In the genomic region with DNA sequence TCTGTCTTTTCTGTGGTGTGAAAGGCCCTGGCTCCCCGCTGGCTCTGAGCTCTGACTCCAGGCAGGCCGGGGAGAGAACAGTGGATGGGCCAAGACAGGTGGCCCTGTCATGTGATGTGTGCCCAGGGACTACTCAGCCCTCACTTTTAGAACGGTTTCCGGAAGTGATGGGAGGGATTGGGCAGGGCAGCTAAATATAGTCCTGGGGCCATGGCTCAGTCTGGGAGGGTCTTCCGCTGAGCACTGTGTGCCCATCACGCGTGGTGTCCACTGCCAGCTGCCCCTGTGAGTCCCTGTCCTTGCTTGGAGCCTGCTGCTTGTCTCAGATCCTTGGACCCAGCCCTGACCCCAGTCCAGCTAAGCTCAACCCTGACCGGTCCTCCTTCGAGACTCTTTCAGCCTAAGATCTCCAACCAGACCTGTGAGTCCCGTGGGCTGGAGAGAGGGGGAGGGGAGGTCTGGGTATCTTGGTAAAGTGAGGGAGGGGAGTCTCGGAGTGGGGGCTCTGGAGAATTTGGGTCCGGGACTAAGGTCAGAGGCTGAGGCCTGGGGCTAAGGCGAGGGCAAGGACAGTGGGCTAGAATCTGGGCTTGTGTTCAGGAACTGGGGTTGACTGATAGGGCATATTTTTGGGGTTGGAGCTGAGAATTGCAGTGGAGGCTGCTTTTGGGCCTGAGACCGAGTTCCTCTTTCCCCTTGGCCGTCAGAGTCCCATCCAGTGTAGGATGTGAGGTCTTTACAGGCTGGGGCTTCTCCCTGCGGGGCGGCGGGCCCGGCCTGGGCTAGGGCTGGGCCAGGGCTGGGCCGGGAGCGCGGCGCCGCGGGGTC, we compare ENCODE assay signal across 9 cellular contexts. TPM values are rescaled to one million over a fixed set of nuclear protein-coding genes. Genes with fewer than 3 reads are reported as not detected.
A peak's percentile ranks its signal among the peaks of the same experiment; 100 is the strongest.
DNase-seq lines count a peak whose midpoint lies in the region; TF ChIP-seq lines count a peak whose summit lies in the region.
"Had no signal": no experiment of that assay in that cellular context is flagged by ENCODE, and none has a peak within 500 bp of the region (broad histone marks: within the 10 kb centered on the region; RNA-seq: fewer than 3 reads in every experiment).

Gene TRIM72 (plus strand): TSS at position 243 of the 828 bp plus-strand sequence. CDS start 620 bp downstream, outside the sequence.

- H3K4me2 ChIP-seq in BLaER1 treated with 17β-estradiol and CSF1 and Interleukin-3, amounts not matched to agents 10 nM and 100 nM: peak within 1 kb of the TSS; percentile 81 to 98 (median 91)
- peak within 1 kb of the TSS; percentile 98 for H3K4me2 ChIP-seq in neuronal stem cell (ENCODE audit: insufficient read depth, low read length, poor library complexity, severe bottlenecking)

- peak within 1 kb of the TSS; percentile 37 for H3K23ac ChIP-seq in neuronal stem cell (ENCODE audit: low read depth, low read length, poor library complexity)

- H3K14ac ChIP-seq in neuronal stem cell (ENCODE audit: low read length): peak within 1 kb of the TSS; percentile 92

- peak within 1 kb of the TSS; percentile 38 to 70 (median 65); a peak in 20 of 22 replicates for H3K9ac ChIP-seq in BLaER1 treated with 17β-estradiol and CSF1 and Interleukin-3, amounts not matched to agents 10 nM and 100 nM
- peak within 1 kb of the TSS; percentile 93 for H3K9ac ChIP-seq in neuronal stem cell (ENCODE audit: low read depth, low read length, poor library complexity)

- peak within 1 kb of the TSS; percentile 95 for H3K18ac ChIP-seq in neuronal stem cell (ENCODE audit: low read length)

- no peaks in the 10 kb centered on the region for H3K9me3 ChIP-seq in BLaER1 treated with 17β-estradiol and CSF1 and Interleukin-3, amounts not matched to agents 10 nM and 100 nM (replicated peaks in 1 of 11)
- peaks cover 0 to 3% of the 10 kb centered on the region in 2 donors for H3K9me3 ChIP-seq in neuronal stem cell (replicated peaks in 1 of 2; ENCODE audit: control insufficient read depth in 2 of 2, insufficient read depth in 1 of 2, low read depth in 1 of 2, low read length in 2 of 2)
- no peaks in the 10 kb centered on the region for H3K9me3 ChIP-seq in WERI-Rb-1 (ENCODE audit: severe bottlenecking)

- H2BK5ac ChIP-seq in neuronal stem cell (ENCODE audit: low read length): no peak within 1 kb of the TSS

- H3K4ac ChIP-seq in neuronal stem cell (ENCODE audit: low read length): no peak within 1 kb of the TSS

- H3K4me3 ChIP-seq in BLaER1 treated with 17β-estradiol and CSF1 and Interleukin-3, amounts not matched to agents 10 nM and 100 nM: peak within 1 kb of the TSS; percentile 48 to 70 (median 56)
- H3K4me3 ChIP-seq in epithelial cell of esophagus (ENCODE audit: low read length): peak within 1 kb of the TSS; percentile 15
- H3K4me3 ChIP-seq in neuronal stem cell (ENCODE audit: low read length in 2 of 2): peak within 1 kb of the TSS; percentile 29 to 79
- no peak within 1 kb of the TSS for H3K4me3 ChIP-seq in WERI-Rb-1 (ENCODE audit: low read depth, low read length)

- H2AK5ac ChIP-seq in neuronal stem cell (ENCODE audit: low read depth, low read length): peak within 1 kb of the TSS; percentile 5

- peaks cover 39 to 63% (median 58%) of the 10 kb centered on the region in 10 experiments for H3K4me1 ChIP-seq in BLaER1 treated with 17β-estradiol and CSF1 and Interleukin-3, amounts not matched to agents 10 nM and 100 nM
- H3K4me1 ChIP-seq in neuronal stem cell (ENCODE audit: control insufficient read depth in 2 of 2, insufficient read depth in 1 of 2, low read depth in 1 of 2, low read length in 2 of 2): peaks cover 10 to 15% of the 10 kb centered on the region in 2 donors

- WGBS in neuronal stem cell (ENCODE audit: extremely low coverage in 2 of 2, insufficient read length in 2 of 2, insufficient replicate concordance in 1 of 2), 2 donors: no CpG with 5 or more reads among the region's 25 CpGs

- peaks cover 0 to 20% (median 11%) of the 10 kb centered on the region in 11 experiments; a peak in 9 of 22 replicates for H4K20me1 ChIP-seq in BLaER1 treated with 17β-estradiol and CSF1 and Interleukin-3, amounts not matched to agents 10 nM and 100 nM

- H3K27me3 ChIP-seq in BLaER1 treated with 17β-estradiol and CSF1 and Interleukin-3, amounts not matched to agents 10 nM and 100 nM: peaks cover 25 to 44% (median 40%) of the 10 kb centered on the region in 11 experiments
- H3K27me3 ChIP-seq in neuronal stem cell (ENCODE audit: control insufficient read depth in 3 of 3, insufficient read depth in 3 of 3, low read depth in 1 of 3, low read length in 3 of 3) (peaks cover 24 to 85% (median 52%) of the 10 kb centered on the region in 3 experiments), WERI-Rb-1 (ENCODE audit: insufficient read depth, low read depth, severe bottlenecking) (peaks cover 54% of the 10 kb centered on the region)

- no peaks in the 10 kb centered on the region for H3K79me1 ChIP-seq in neuronal stem cell (ENCODE audit: low read depth, low read length)

- H2BK12ac ChIP-seq in neuronal stem cell (ENCODE audit: low read length): peak within 1 kb of the TSS; percentile 67

- TF ChIP-seq CTCF in epithelial cell of esophagus (IDR thresholded peaks at IDR 0.05; ENCODE audit: insufficient read depth, low read depth, low read length, missing control alignments) (no peak), WERI-Rb-1 (IDR thresholded peaks at IDR 0.05; ENCODE audit: low read depth, low read length) (no peak)

- H3K36me3 ChIP-seq in BLaER1 treated with 17β-estradiol and CSF1 and Interleukin-3, amounts not matched to agents 10 nM and 100 nM: no peaks in the 10 kb centered on the region
- H3K36me3 ChIP-seq in neuronal stem cell (replicated peaks in 1 of 2; ENCODE audit: control insufficient read depth in 2 of 2, insufficient read depth in 2 of 2, low read length in 2 of 2) (no peaks in the 10 kb centered on the region), WERI-Rb-1 (no peaks in the 10 kb centered on the region)

- H2BK120ac ChIP-seq in neuronal stem cell (ENCODE audit: low read depth, low read length): no peak within 1 kb of the TSS

- no peak within 1 kb of the TSS for H4K91ac ChIP-seq in neuronal stem cell (ENCODE audit: low read depth, low read length, poor library complexity)

- peak within 1 kb of the TSS; percentile 82 for H2AFZ ChIP-seq in neuronal stem cell (ENCODE audit: low read length)

- H3K27ac ChIP-seq in BLaER1 treated with 17β-estradiol and CSF1 and Interleukin-3, amounts not matched to agents 10 nM and 100 nM: peak within 1 kb of the TSS; percentile 16 to 76 (median 63); a peak in 21 of 22 replicates
- H3K27ac ChIP-seq in neuronal stem cell (replicated peaks; ENCODE audit: low read length) (no peak within 1 kb of the TSS), WERI-Rb-1 (no peak within 1 kb of the TSS)

- peak within 1 kb of the TSS; percentile 32 for H2BK15ac ChIP-seq in neuronal stem cell (ENCODE audit: low read length)

- DNase-seq in NCI-H1436 treated with DMSO at 0.1 percent for 48 hours (lab: John Stamatoyannopoulos, UW): peak; percentile 23
- no peak for DNase-seq in epithelial cell of esophagus (ENCODE audit: low read depth)
- DNase-seq in neuronal stem cell (ENCODE audit: low spot score): no peak
- DNase-seq in SKM-1 (lab: John Stamatoyannopoulos, UW; ENCODE audit: unreplicated experiment): no peak
- no peak for DNase-seq in inferior parietal cortex (ENCODE audit: extremely low spot score)
- no peak for DNase-seq in WERI-Rb-1
- DNase-seq in NCI-H748 (lab: John Stamatoyannopoulos, UW; ENCODE audit: unreplicated experiment): no peak
- DNase-seq: activated effector memory CD4-positive, alpha-beta T cell treated with anti-CD3 and anti-CD28 coated beads, Interleukin-2, amount 50 U/mL, for 16 hours had no signal

- H4K8ac ChIP-seq in neuronal stem cell (ENCODE audit: low read depth, low read length): no peak within 1 kb of the TSS

RNA-seq across cellular contexts. Expression of gene TRIM72, which starts in this region (rescaled TPM):
- 0.03 TPM for polyA plus RNA-seq in neuronal stem cell (2013, experiment 1 of 2)
- 0.01 TPM for polyA plus RNA-seq in neuronal stem cell (2013, experiment 2 of 2)

Comparison
In these comparisons a context has a peak if more than half of its experiments do, and no peak if none do; other contexts are left out.
1. H3K27ac ChIP-seq: peak in BLaER1 treated with 17β-estradiol and CSF1 and Interleukin-3, amounts not matched to agents 10 nM and 100 nM (11 of 11); none in neuronal stem cell (single experiment) and WERI-Rb-1 (single experiment).